In the genomic region with DNA sequence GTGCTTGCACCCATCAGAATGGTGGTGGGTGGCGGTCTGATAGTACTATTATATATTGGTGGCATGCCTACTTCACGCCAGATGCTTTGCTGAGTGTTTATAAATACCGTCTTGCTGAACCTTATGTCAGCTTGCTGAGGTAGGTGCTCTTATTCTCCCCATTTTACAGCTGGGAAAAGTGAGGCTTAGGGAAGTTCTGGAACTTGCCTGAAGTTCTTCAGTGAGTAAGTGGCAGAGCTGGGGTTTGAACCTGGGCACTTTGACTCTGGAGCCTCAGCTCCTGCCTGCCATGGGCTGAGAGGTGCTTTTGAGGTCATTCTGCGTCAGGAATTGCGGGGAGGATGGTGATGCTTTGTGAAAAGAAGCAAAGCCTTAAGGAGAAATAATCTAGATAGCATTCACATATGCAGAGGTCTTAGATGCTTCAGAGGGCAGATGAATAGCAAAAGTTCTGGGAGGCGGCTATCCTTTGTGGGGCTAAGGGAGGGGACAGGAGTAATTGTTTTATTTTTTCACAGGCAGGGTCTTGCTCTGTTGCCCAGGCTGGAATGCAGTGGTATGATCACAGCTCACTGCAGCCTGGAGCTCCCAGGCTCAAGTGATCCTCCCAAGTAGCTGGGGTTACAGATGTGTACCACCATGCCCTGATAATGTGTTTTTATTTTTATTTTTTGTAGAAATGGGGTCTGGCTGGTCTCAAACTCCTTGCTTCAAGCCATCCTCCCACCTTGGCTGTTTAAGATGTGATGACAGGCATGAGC, we compare ENCODE assay signal across 21 cellular contexts. TPM values are rescaled to one million over a fixed set of nuclear protein-coding genes. Genes with fewer than 3 reads are reported as not detected.
A peak's percentile ranks its signal among the peaks of the same experiment; 100 is the strongest.
DNase-seq lines count a peak whose midpoint lies in the region; ATAC-seq, FAIRE-seq and TF ChIP-seq lines count a peak whose summit lies in the region.
"Had no signal": no experiment of that assay in that cellular context is flagged by ENCODE, and none has a peak within 500 bp of the region (broad histone marks: within the 10 kb centered on the region; RNA-seq: fewer than 3 reads in every experiment).

No MANE protein-coding gene starts in this region.

- peaks cover 4% of the 10 kb centered on the region for H3K9me1 ChIP-seq in K562 (ENCODE audit: control insufficient read depth, insufficient read depth, low read length)

- peak overlapping the region; percentile 91 for H3K27ac Mint-ChIP-seq in nephron progenitor cell
- H3K27ac Mint-ChIP-seq in activated CD8-positive, alpha-beta T cell treated with anti-CD3 and anti-CD28 coated beads for 36 hours, result no peak overlapping the region

- H3K4me3 Mint-ChIP-seq in nephron progenitor cell, result no peak overlapping the region
- H3K4me3 Mint-ChIP-seq in activated CD8-positive, alpha-beta T cell treated with anti-CD3 and anti-CD28 coated beads for 36 hours, result no peak overlapping the region

- no peak for TF ChIP-seq RAD21 in HepG2 (CRISPR knock-in tag; IDR thresholded peaks at IDR 0.05)
- no peak for TF ChIP-seq RAD21 in K562 (CRISPR knock-in tag; conservative IDR thresholded peaks at IDR 0.05 in 1 of 2, IDR thresholded peaks at IDR 0.05 in 1 of 2)

- 80% methylated on average over 6 of the region's 6 CpGs for WGBS in HepG2 (ENCODE audit: low lambda C conversion rate)
- WGBS in right lobe of liver (ENCODE audit: insufficient coverage, low coverage, low lambda C conversion rate, missing lambda C conversion rate), result 66% methylated on average over 4 of the region's 6 CpGs
- WGBS in K562 (ENCODE audit: insufficient coverage, low coverage, missing lambda C conversion rate), result 76% methylated on average over 6 of the region's 6 CpGs

- H3K9me3 ChIP-seq in HepG2 (ENCODE audit: low read length), result no peaks in the 10 kb centered on the region
- H3K9me3 ChIP-seq in right lobe of liver, result no peaks in the 10 kb centered on the region
- H3K9me3 ChIP-seq in K562 (replicated peaks; ENCODE audit: control insufficient read depth, insufficient read depth, low read depth, low read length), result no peaks in the 10 kb centered on the region
- H3K9me3 ChIP-seq: HAP-1 had no signal

- ATAC-seq in HepG2 (no peak), right lobe of liver (no peak), K562 (no peak), GM21447 (IDR thresholded peaks at IDR 0.05; ENCODE audit: unreplicated experiment) (no peak), GM18867 (IDR thresholded peaks at IDR 0.05; ENCODE audit: unreplicated experiment) (no peak)
- ATAC-seq in activated CD8-positive, alpha-beta T cell treated with anti-CD3 and anti-CD28 coated beads for 36 hours, result no peak
- ATAC-seq: Panc1 had no signal

- H3K79me2 ChIP-seq in HepG2 (ENCODE audit: insufficient read depth, low read length) (no peaks in the 10 kb centered on the region), K562 (ENCODE audit: control insufficient read depth, insufficient read depth, low read length) (no peaks in the 10 kb centered on the region; the same call in 2 of the 3 replicates)

- POLR2A ChIA-PET in HepG2 (lab: Yijun Ruan, JAX), result interaction anchor here (12.6 kb wide), 1 partner anchor 19 kb away, joined by 120 read pairs; a partner anchor contains a TSS
- POLR2A ChIA-PET in K562 (lab: Yijun Ruan, JAX), result interaction anchor here (1.3 to 10.9 kb wide), 4 partner anchors 9 to 20 kb away, joined by 3 to 220 read pairs (median 24); a partner anchor contains a TSS
- POLR2A ChIA-PET in activated CD8-positive, alpha-beta T cell treated with anti-CD3 and anti-CD28 coated beads for 36 hours (lab: Charles Lee), result interaction anchor here (0.5 to 1.6 kb wide), 3 partner anchors 8 to 187 kb away, joined by 3 to 5 read pairs (median 3); no protein-coding TSS in a partner anchor

- BruUV-seq in HepG2 (replicated peaks; lab: Mats Ljungman, UMichigan), result no TSS peak
- no TSS peak for BruUV-seq in K562 (replicated peaks; lab: Mats Ljungman, UMichigan)

- TF ChIP-seq CTCF in HepG2 (CRISPR knock-in tag; IDR thresholded peaks at IDR 0.05), result no peak
- TF ChIP-seq CTCF in right lobe of liver (IDR thresholded peaks at IDR 0.05), result no peak
- TF ChIP-seq CTCF in K562 (IDR thresholded peaks at IDR 0.05 in 2 of 3, conservative IDR thresholded peaks at IDR 0.05 in 1 of 3; ENCODE audit: insufficient read depth in 2 of 3, low read depth in 1 of 3, low read length in 3 of 3), result no peak
- no peak for TF ChIP-seq CTCF in nephron progenitor cell (IDR thresholded peaks at IDR 0.05)
- no peak for TF ChIP-seq CTCF in activated CD8-positive, alpha-beta T cell treated with anti-CD3 and anti-CD28 coated beads for 36 hours (IDR thresholded peaks at IDR 0.05)

- H3K27ac ChIP-seq in HepG2 (ENCODE audit: extremely low read length, insufficient read depth, low read length) (peak overlapping the region; percentile 76), right lobe of liver (no peak overlapping the region), K562 (ENCODE audit: extremely low read depth, low read depth, low read length) (no peak overlapping the region)
- H3K27ac ChIP-seq: GM23248, HL-60 had no signal

- H3K4me1 Mint-ChIP-seq in nephron progenitor cell, result peaks cover 99% of the 10 kb centered on the region
- peaks cover 54% of the 10 kb centered on the region for H3K4me1 Mint-ChIP-seq in activated CD8-positive, alpha-beta T cell treated with anti-CD3 and anti-CD28 coated beads for 36 hours (ENCODE audit: low read depth)

- TF ChIP-seq POLR2A in HepG2 (IDR thresholded peaks at IDR 0.05; ENCODE audit: insufficient read depth in 1 of 2, low read depth in 2 of 2, low read length in 2 of 2) (no peak), right lobe of liver (IDR thresholded peaks at IDR 0.05) (no peak), K562 (conservative IDR thresholded peaks at IDR 0.05) (no peak)

- H2AFZ ChIP-seq in HepG2 (ENCODE audit: low read length), result no peak overlapping the region
- no peak overlapping the region for H2AFZ ChIP-seq in K562 (ENCODE audit: low read depth, low read length)
- H2AFZ ChIP-seq: GM23248 had no signal

- in situ Hi-C loops in HepG2 (cut with HindIII; ENCODE audit: extremely low pct_ligation_motif_present, low pct_unique_long_range_greater_than_20kb) (no loop called here), K562 (cut with MboI) (no loop called here)

- peaks cover 73% of the 10 kb centered on the region for H3K4me1 ChIP-seq in HepG2 (ENCODE audit: insufficient read depth, low read length)
- peaks cover 0 to 8% (median 0%) of the 10 kb centered on the region in 4 donors for H3K4me1 ChIP-seq in right lobe of liver
- H3K4me1 ChIP-seq in K562 (replicated peaks in 1 of 2; ENCODE audit: control insufficient read depth in 2 of 2, insufficient read depth in 2 of 2, low read length in 2 of 2), result peaks cover 10 to 49% of the 10 kb centered on the region in 2 experiments; a peak in 4 of 5 replicates
- H3K4me1 ChIP-seq: HAP-1 had no signal

- H3K9ac ChIP-seq in HepG2 (ENCODE audit: insufficient read depth, low read depth, low read length) (0 out of 2 replicates have a peak overlapping the region, but pooled peaks have one; percentile 47), K562 (ENCODE audit: insufficient read depth in 1 of 2, low read depth in 2 of 2, low read length in 2 of 2) (no peak overlapping the region)
- H3K9ac ChIP-seq: GM23248 had no signal

- CTCF ChIA-PET in HepG2 (lab: Yijun Ruan, JAX; ENCODE audit: low intra/inter-chr PET ratio, low total read pairs) (no interaction called here), K562 (lab: Yijun Ruan, JAX; ENCODE audit: low intra/inter-chr PET ratio) (interaction anchor here (0.6 kb wide), 1 partner anchor 161 kb away, joined by 3 read pairs; no protein-coding TSS in a partner anchor)
- CTCF ChIA-PET in activated CD8-positive, alpha-beta T cell treated with anti-CD3 and anti-CD28 coated beads for 36 hours (lab: Charles Lee), result interaction anchor here (1.1 to 4.8 kb wide), 2 partner anchors 7 to 16 kb away, joined by 3 to 21 read pairs; no protein-coding TSS in a partner anchor

- H3K27me3 ChIP-seq in HepG2 (ENCODE audit: control insufficient read depth in 1 of 2, insufficient read depth in 2 of 2, low read length in 2 of 2) (no peaks in the 10 kb centered on the region), right lobe of liver (no peaks in the 10 kb centered on the region), K562 (ENCODE audit: control insufficient read depth in 2 of 2, insufficient read depth in 2 of 2, low read length in 2 of 2) (no peaks in the 10 kb centered on the region)

- no peaks in the 10 kb centered on the region for H3K27me3 Mint-ChIP-seq in nephron progenitor cell (ENCODE audit: low read depth, poor library complexity)
- H3K27me3 Mint-ChIP-seq in activated CD8-positive, alpha-beta T cell treated with anti-CD3 and anti-CD28 coated beads for 36 hours, result no peaks in the 10 kb centered on the region

- H3K4me2 ChIP-seq in HepG2 (ENCODE audit: low read depth, low read length), result no peak overlapping the region
- H3K4me2 ChIP-seq in K562 (ENCODE audit: insufficient read depth, low read length), result no peak overlapping the region

- intact Hi-C loops in HepG2 (cut with micrococcal nuclease; ENCODE audit: unreplicated experiment) (loop anchor here (1.0 kb wide), 1 partner anchor 60 kb away; no protein-coding TSS in a partner anchor), right lobe of liver (cut with DNase I) (no loop called here), K562 (cut with micrococcal nuclease) (no loop called here)
- intact Hi-C loops in activated CD8-positive, alpha-beta T cell treated with anti-CD3 and anti-CD28 coated beads for 36 hours (cut with micrococcal nuclease), result no loop called here

- no peaks in the 10 kb centered on the region for H3K9me3 Mint-ChIP-seq in nephron progenitor cell
- no peaks in the 10 kb centered on the region for H3K9me3 Mint-ChIP-seq in activated CD8-positive, alpha-beta T cell treated with anti-CD3 and anti-CD28 coated beads for 36 hours

- H4K20me1 ChIP-seq in HepG2 (ENCODE audit: insufficient read depth, low read length) (no peaks in the 10 kb centered on the region), K562 (replicated peaks; ENCODE audit: control insufficient read depth, insufficient read depth, low read length) (no peaks in the 10 kb centered on the region)

- FAIRE-seq in HepG2 (lab: Jason Lieb, UNC) (no peak), K562 (lab: Jason Lieb, UNC) (no peak)
- FAIRE-seq: A204.1 had no signal

- H3K4me3 ChIP-seq in HepG2 (replicated peaks in 1 of 3; ENCODE audit: insufficient read depth in 1 of 3, low read depth in 2 of 3, low read length in 3 of 3) (no peak overlapping the region), right lobe of liver (no peak overlapping the region), K562 (no peak overlapping the region)
- H3K4me3 ChIP-seq: GM23248, HAP-1 had no signal

- H3K36me3 ChIP-seq in HepG2 (replicated peaks in 1 of 2; ENCODE audit: control insufficient read depth in 1 of 2, insufficient read depth in 2 of 2, low read length in 2 of 2) (no peaks in the 10 kb centered on the region), right lobe of liver (no peaks in the 10 kb centered on the region), K562 (ENCODE audit: control insufficient read depth, insufficient read depth, low read length) (no peaks in the 10 kb centered on the region)
- H3K36me3 ChIP-seq: HAP-1 had no signal

- no peak for DNase-seq in HepG2 (ENCODE audit: low spot score)
- no peak for DNase-seq in right lobe of liver
- DNase-seq in K562 (ENCODE audit: extremely low read depth in 1 of 4, low spot score in 3 of 4), result no peak
- DNase-seq in nephron progenitor cell, result no peak
- DNase-seq in activated CD8-positive, alpha-beta T cell treated with anti-CD3 and anti-CD28 coated beads for 36 hours, result no peak
- DNase-seq: COR-L47; DMS 273 treated with DMSO at 0.1 percent for 48 hours; GM23248; NCI-H1105 treated with DMSO at 0.1 percent for 48 hours; NCI-H2029 treated with DMSO at 0.1 percent for 48 hours; NCI-H2171; NCI-H345; NCI-H524; NCI-H774; NK-92 treated with Interleukin-12 subunit alpha and Interleukin-12 subunit beta, amount 100 ng/mL, for 24 hours had no signal

- no peak for TF ChIP-seq EP300 in HepG2 (IDR thresholded peaks at IDR 0.05; ENCODE audit: low read depth in 2 of 2, low read length in 2 of 2)
- no peak for TF ChIP-seq EP300 in HepG2 (CRISPR knock-in tag; IDR thresholded peaks at IDR 0.05; ENCODE audit: borderline replicate concordance)
- TF ChIP-seq EP300 in K562 (IDR thresholded peaks at IDR 0.05; ENCODE audit: low read length), result no peak

- H3K36me3 Mint-ChIP-seq in nephron progenitor cell (ENCODE audit: low read depth), result peaks cover 29% of the 10 kb centered on the region
- H3K36me3 Mint-ChIP-seq in activated CD8-positive, alpha-beta T cell treated with anti-CD3 and anti-CD28 coated beads for 36 hours (ENCODE audit: low read depth), result peaks cover 13% of the 10 kb centered on the region

RNA-seq across cellular contexts. Expression of a gene that starts 18.5 kb away (rescaled TPM):
- total RNA-seq in HepG2 (2016; rRNA removed; fragmentation: Illumina TruSeq; extraction: Trizol), result 10.1 and 11.4 TPM in 2 replicates
- total RNA-seq in HepG2 (2016; cell fraction: cytosol; rRNA removed; fragmentation: Illumina TruSeq; extraction: Trizol; ENCODE audit: low read depth), result 1.5 and 2.1 TPM in 2 replicates
- 11.8 and 12.0 TPM in 2 replicates for total RNA-seq in HepG2 (2016; cell fraction: insoluble cytoplasmic fraction; rRNA removed; fragmentation: Illumina TruSeq; extraction: Trizol)
- 3.9 and 4.1 TPM in 2 replicates for total RNA-seq in HepG2 (2016; cell fraction: membrane; rRNA removed; fragmentation: Illumina TruSeq; extraction: Trizol)
- 32.1 and 34.1 TPM in 2 replicates for total RNA-seq in HepG2 (2016; cell fraction: nucleus; rRNA removed; fragmentation: Illumina TruSeq; extraction: Trizol)
- 6.3 and 10.0 TPM in 2 replicates for polyA plus RNA-seq in HepG2 (2011; rRNA removed)
- polyA plus RNA-seq in HepG2 (2011; cell fraction: cytosol; rRNA removed), result 4.4 and 4.5 TPM in 2 replicates
- polyA plus RNA-seq in HepG2 (2011; cell fraction: nucleus; rRNA removed), result 9.3 and 10.4 TPM in 2 replicates
- polyA plus RNA-seq in HepG2 (2012), result 9.7 and 13.7 TPM in 2 replicates
- polyA plus RNA-seq in HepG2 (2016; cell fraction: cytosol; fragmentation: Illumina TruSeq; extraction: Trizol; ENCODE audit: low read depth), result 0.59 and 0.74 TPM in 2 replicates
- 5.4 and 5.7 TPM in 2 replicates for polyA plus RNA-seq in HepG2 (2016; cell fraction: insoluble cytoplasmic fraction; fragmentation: Illumina TruSeq; extraction: Trizol; ENCODE audit: low read depth)
- polyA plus RNA-seq in HepG2 (2016; cell fraction: membrane; fragmentation: Illumina TruSeq; extraction: Trizol; ENCODE audit: low read depth), result 0.90 and 1.2 TPM in 2 replicates
- polyA plus RNA-seq in HepG2 (2016; cell fraction: nucleus; fragmentation: Illumina TruSeq; extraction: Trizol; ENCODE audit: insufficient read depth, low read depth), result 12.6 and 14.0 TPM in 2 replicates
- polyA minus RNA-seq in HepG2 (2011; rRNA and poly(A)+ RNA removed; ENCODE audit: low replicate concordance), result 31.4 and 330 TPM in 2 replicates
- polyA minus RNA-seq in HepG2 (2011; cell fraction: cytosol; rRNA and poly(A)+ RNA removed), result 12.1 and 15.5 TPM in 2 replicates
- 75.3 and 85.2 TPM in 2 replicates for polyA minus RNA-seq in HepG2 (2011; cell fraction: nucleus; rRNA and poly(A)+ RNA removed)
- 10 to 100 TPM in 4 of 6 experiments, 1 to 10 TPM in 2; 6.5 to 16.2 (median 11.5) TPM for total RNA-seq in right lobe of liver
- total RNA-seq in K562 (2011; cell fraction: chromatin; rRNA removed; ENCODE audit: low replicate concordance), result 159 and 255 TPM in 2 replicates
- 75.7 and 94.0 TPM in 2 replicates for total RNA-seq in K562 (2011; cell fraction: nucleolus; rRNA removed)
- total RNA-seq in K562 (2011; cell fraction: nucleoplasm; rRNA removed), result 134 and 202 TPM in 2 replicates
- total RNA-seq in K562 (2014; rRNA removed), result 22.4 and 22.9 TPM in 2 replicates
- 40.0 and 43.3 TPM in 2 replicates for total RNA-seq in K562 (2014; rRNA removed; fragmentation: Illumina TruSeq; extraction: Trizol)
- total RNA-seq in K562 (2015; rRNA removed; fragmentation: Illumina TruSeq; extraction: Trizol), result 31.1 and 32.3 TPM in 2 replicates
- 32.0 and 35.2 TPM in 2 replicates for total RNA-seq in K562 (2021)
- polyA plus RNA-seq in K562 (2011; rRNA removed), result 20.6 and 27.4 TPM in 2 replicates
- 5.8 and 10.0 TPM in 2 replicates for polyA plus RNA-seq in K562 (2011; cell fraction: cytosol; rRNA removed)
- 33.1 and 38.3 TPM in 2 replicates for polyA plus RNA-seq in K562 (2011; cell fraction: nucleus; rRNA removed)
- polyA plus RNA-seq in K562 (2012), result 25.5 and 30.9 TPM in 2 replicates
- polyA plus RNA-seq in K562 (2014; fragmentation: Illumina TruSeq; extraction: Trizol), result 23.7 and 24.8 TPM in 2 replicates
- 10 to 100 TPM; 26.2 to 33.9 TPM for polyA plus RNA-seq in K562 (2014; fragmentation: Nextera tagmentation; extraction: Ambion mirVana)
- polyA plus RNA-seq in K562 (2014; rRNA removed), result 17.7 and 23.5 TPM in 2 replicates
- 91.6 and 111 TPM in 2 replicates for polyA minus RNA-seq in K562 (2011; rRNA and poly(A)+ RNA removed)
- polyA minus RNA-seq in K562 (2011; cell fraction: cytosol; rRNA and poly(A)+ RNA removed), result 22.8 and 25.6 TPM in 2 replicates
- 77.7 and 104 TPM in 2 replicates for polyA minus RNA-seq in K562 (2011; cell fraction: nucleus; rRNA and poly(A)+ RNA removed)
- 10 to 100 TPM; 93.9 to 98.2 TPM for total RNA-seq in activated CD8-positive, alpha-beta T cell treated with anti-CD3 and anti-CD28 coated beads for 36 hours

RNA-seq across cellular contexts. Expression of a gene that starts 44.6 kb away (rescaled TPM):
- total RNA-seq in HepG2 (2016; rRNA removed; fragmentation: Illumina TruSeq; extraction: Trizol) (14.1 and 28.9 TPM in 2 replicates), right lobe of liver (10 to 100 TPM; 15.9 to 32.4 (median 21.3) TPM), K562 (2014; rRNA removed) (6.6 and 8.1 TPM in 2 replicates), K562 (2014; rRNA removed; fragmentation: Illumina TruSeq; extraction: Trizol) (4.2 and 4.6 TPM in 2 replicates), K562 (2015; rRNA removed; fragmentation: Illumina TruSeq; extraction: Trizol) (4.1 and 4.6 TPM in 2 replicates), K562 (2021) (5.6 and 6.0 TPM in 2 replicates)
- 9.1 and 10.4 TPM in 2 replicates for total RNA-seq in HepG2 (2016; cell fraction: cytosol; rRNA removed; fragmentation: Illumina TruSeq; extraction: Trizol; ENCODE audit: low read depth)
- 15.7 and 30.9 TPM in 2 replicates for total RNA-seq in HepG2 (2016; cell fraction: insoluble cytoplasmic fraction; rRNA removed; fragmentation: Illumina TruSeq; extraction: Trizol)
- 10.4 and 11.0 TPM in 2 replicates for total RNA-seq in HepG2 (2016; cell fraction: membrane; rRNA removed; fragmentation: Illumina TruSeq; extraction: Trizol)
- total RNA-seq in HepG2 (2016; cell fraction: nucleus; rRNA removed; fragmentation: Illumina TruSeq; extraction: Trizol), result 35.9 and 39.6 TPM in 2 replicates
- polyA plus RNA-seq in HepG2 (2011; rRNA removed) (18.5 and 19.4 TPM in 2 replicates), K562 (2011; rRNA removed) (3.8 and 6.4 TPM in 2 replicates), K562 (2014; fragmentation: Illumina TruSeq; extraction: Trizol) (2.9 and 3.7 TPM in 2 replicates), K562 (2014; fragmentation: Nextera tagmentation; extraction: Ambion mirVana) (1 to 10 TPM; 1.3 to 1.4 TPM), K562 (2014; rRNA removed) (5.2 and 7.4 TPM in 2 replicates)
- polyA plus RNA-seq in HepG2 (2011; cell fraction: cytosol; rRNA removed), result 25.4 and 26.1 TPM in 2 replicates
- polyA plus RNA-seq in HepG2 (2011; cell fraction: nucleus; rRNA removed), result 23.9 and 25.8 TPM in 2 replicates
- polyA plus RNA-seq in HepG2 (2012), result 13.5 and 16.1 TPM in 2 replicates
- 2.1 and 2.6 TPM in 2 replicates for polyA plus RNA-seq in HepG2 (2016; cell fraction: cytosol; fragmentation: Illumina TruSeq; extraction: Trizol; ENCODE audit: low read depth)
- 11.5 and 12.3 TPM in 2 replicates for polyA plus RNA-seq in HepG2 (2016; cell fraction: insoluble cytoplasmic fraction; fragmentation: Illumina TruSeq; extraction: Trizol; ENCODE audit: low read depth)
- polyA plus RNA-seq in HepG2 (2016; cell fraction: membrane; fragmentation: Illumina TruSeq; extraction: Trizol; ENCODE audit: low read depth), result 4.8 and 5.8 TPM in 2 replicates
- 26.9 and 28.6 TPM in 2 replicates for polyA plus RNA-seq in HepG2 (2016; cell fraction: nucleus; fragmentation: Illumina TruSeq; extraction: Trizol; ENCODE audit: insufficient read depth, low read depth)
- polyA minus RNA-seq in HepG2 (2011; rRNA and poly(A)+ RNA removed; ENCODE audit: low replicate concordance), result 41.6 and 45.0 TPM in 2 replicates
- polyA minus RNA-seq in HepG2 (2011; cell fraction: cytosol; rRNA and poly(A)+ RNA removed), result 10.6 and 13.7 TPM in 2 replicates
- 63.1 and 66.0 TPM in 2 replicates for polyA minus RNA-seq in HepG2 (2011; cell fraction: nucleus; rRNA and poly(A)+ RNA removed)
- total RNA-seq in K562 (2011; cell fraction: chromatin; rRNA removed; ENCODE audit: low replicate concordance), result 20.5 and 21.4 TPM in 2 replicates
- total RNA-seq in K562 (2011; cell fraction: nucleolus; rRNA removed), result 18.0 and 18.2 TPM in 2 replicates
- 15.5 and 18.3 TPM in 2 replicates for total RNA-seq in K562 (2011; cell fraction: nucleoplasm; rRNA removed)
- polyA plus RNA-seq in K562 (2011; cell fraction: cytosol; rRNA removed), result 5.6 and 16.4 TPM in 2 replicates
- 4.5 and 5.7 TPM in 2 replicates for polyA plus RNA-seq in K562 (2011; cell fraction: nucleus; rRNA removed)
- 3.5 and 4.1 TPM in 2 replicates for polyA plus RNA-seq in K562 (2012)
- 10.9 and 15.6 TPM in 2 replicates for polyA minus RNA-seq in K562 (2011; rRNA and poly(A)+ RNA removed)
- polyA minus RNA-seq in K562 (2011; cell fraction: cytosol; rRNA and poly(A)+ RNA removed), result 4.8 and 5.0 TPM in 2 replicates
- polyA minus RNA-seq in K562 (2011; cell fraction: nucleus; rRNA and poly(A)+ RNA removed), result 22.3 and 23.8 TPM in 2 replicates
- total RNA-seq in activated CD8-positive, alpha-beta T cell treated with anti-CD3 and anti-CD28 coated beads for 36 hours, result 1 to 10 TPM; 6.4 to 6.6 TPM
